In genomic region chr10:110258542-110258941, GRCh38 we compare ENCODE assay signal across 1 cellular context.
TF ChIP-seq lines count a peak whose summit lies in the region.

No MANE protein-coding gene starts in this region.

TF ChIP-seq in K562, 482 proteins besides CTCF, POLR2A, EP300 and RAD21 (continued from another document and continues in another):
- TF ChIP-seq CEBPG (CRISPR knock-in tag; IDR thresholded peaks at IDR 0.05) = no peak
- no peak for TF ChIP-seq CEBPG (tag; conservative IDR thresholded peaks at IDR 0.05 in 1 of 2, IDR thresholded peaks at IDR 0.05 in 1 of 2)
- TF ChIP-seq NFIC (IDR thresholded peaks at IDR 0.05) = peak; percentile 55
- TF ChIP-seq, protein P1, sequence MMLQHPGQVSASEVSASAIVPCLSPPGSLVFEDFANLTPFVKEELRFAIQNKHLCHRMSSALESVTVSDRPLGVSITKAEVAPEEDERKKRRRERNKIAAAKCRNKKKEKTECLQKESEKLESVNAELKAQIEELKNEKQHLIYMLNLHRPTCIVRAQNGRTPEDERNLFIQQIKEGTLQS (IDR thresholded peaks at IDR 0.05) = no peak
- TF ChIP-seq, protein P1 (CRISPR knock-in tag; conservative IDR thresholded peaks at IDR 0.05) = no peak
- no peak for TF ChIP-seq MCM5 (IDR thresholded peaks at IDR 0.05; ENCODE audit: low read depth)
- TF ChIP-seq TSC22D4 (tag; IDR thresholded peaks at IDR 0.05) = no peak
- no peak for TF ChIP-seq ZBTB12 (CRISPR knock-in tag; IDR thresholded peaks at IDR 0.05)
- no peak for TF ChIP-seq COPS2 (conservative IDR thresholded peaks at IDR 0.05)
- no peak for TF ChIP-seq NBN (IDR thresholded peaks at IDR 0.05; ENCODE audit: low read depth)
- peak; percentile 28; the same call in 1 of the 2 replicates for TF ChIP-seq CC2D1A (IDR thresholded peaks at IDR 0.05)
- no peak for TF ChIP-seq PTTG1 (tag; IDR thresholded peaks at IDR 0.05; ENCODE audit: low read depth)
- peak; percentile 65 to 71; a peak in 3 of 4 replicates for TF ChIP-seq TRIM24 (IDR thresholded peaks at IDR 0.05)
- TF ChIP-seq REST (CRISPR knock-in tag; IDR thresholded peaks at IDR 0.05; ENCODE audit: low read depth) = no peak
- TF ChIP-seq ATF7 (IDR thresholded peaks at IDR 0.05) = 0 out of 2 replicates have a peak, but pooled peaks have one; percentile 39
- TF ChIP-seq DACH1 (IDR thresholded peaks at IDR 0.05; ENCODE audit: partially characterized antibody) = no peak
- no peak for TF ChIP-seq ZNF507 (tag; conservative IDR thresholded peaks at IDR 0.05)
- TF ChIP-seq STAT5A (IDR thresholded peaks at IDR 0.05; ENCODE audit: borderline replicate concordance, low read length) = peak; percentile 59; the same call in 1 of the 2 replicates
- TF ChIP-seq FOXA1 (IDR thresholded peaks at IDR 0.05; ENCODE audit: borderline replicate concordance) = no peak
- no peak for TF ChIP-seq CBX3 (IDR thresholded peaks at IDR 0.05; ENCODE audit: borderline replicate concordance in 1 of 2, low read length in 2 of 2)
- no peak for TF ChIP-seq SPI1 (IDR thresholded peaks at IDR 0.05; ENCODE audit: borderline replicate concordance, low read depth, low read length)
- TF ChIP-seq ZNF280B (CRISPR knock-in tag; IDR thresholded peaks at IDR 0.05) = no peak
- TF ChIP-seq ESRRA (IDR thresholded peaks at IDR 0.05; ENCODE audit: borderline replicate concordance, low read depth) = no peak
- no peak for TF ChIP-seq NFIX (CRISPR knock-in tag; IDR thresholded peaks at IDR 0.05; ENCODE audit: low read depth)
- no peak for TF ChIP-seq HDAC2 (IDR thresholded peaks at IDR 0.05)
- no peak for TF ChIP-seq EWSR1 (IDR thresholded peaks at IDR 0.05; ENCODE audit: borderline replicate concordance, low read depth, partially characterized antibody)
- TF ChIP-seq ZNF518B (CRISPR knock-in tag; IDR thresholded peaks at IDR 0.05) = no peak
- TF ChIP-seq CBX2 (IDR thresholded peaks at IDR 0.05; ENCODE audit: insufficient read depth, low read length, poor library complexity, severe bottlenecking) = no peak
- TF ChIP-seq ZNF316 (IDR thresholded peaks at IDR 0.05) = no peak
- TF ChIP-seq, protein P2, sequence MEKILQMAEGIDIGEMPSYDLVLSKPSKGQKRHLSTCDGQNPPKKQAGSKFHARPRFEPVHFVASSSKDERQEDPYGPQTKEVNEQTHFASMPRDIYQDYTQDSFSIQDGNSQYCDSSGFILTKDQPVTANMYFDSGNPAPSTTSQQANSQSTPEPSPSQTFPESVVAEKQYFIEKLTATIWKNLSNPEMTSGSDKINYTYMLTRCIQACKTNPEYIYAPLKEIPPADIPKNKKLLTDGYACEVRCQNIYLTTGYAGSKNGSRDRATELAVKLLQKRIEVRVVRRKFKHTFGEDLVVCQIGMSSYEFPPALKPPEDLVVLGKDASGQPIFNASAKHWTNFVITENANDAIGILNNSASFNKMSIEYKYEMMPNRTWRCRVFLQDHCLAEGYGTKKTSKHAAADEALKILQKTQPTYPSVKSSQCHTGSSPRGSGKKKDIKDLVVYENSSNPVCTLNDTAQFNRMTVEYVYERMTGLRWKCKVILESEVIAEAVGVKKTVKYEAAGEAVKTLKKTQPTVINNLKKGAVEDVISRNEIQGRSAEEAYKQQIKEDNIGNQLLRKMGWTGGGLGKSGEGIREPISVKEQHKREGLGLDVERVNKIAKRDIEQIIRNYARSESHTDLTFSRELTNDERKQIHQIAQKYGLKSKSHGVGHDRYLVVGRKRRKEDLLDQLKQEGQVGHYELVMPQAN (IDR thresholded peaks at IDR 0.05; ENCODE audit: borderline replicate concordance) = no peak
- no peak for TF ChIP-seq PPARD (CRISPR knock-in tag; IDR thresholded peaks at IDR 0.05)
- peak; percentile 74 for TF ChIP-seq NCOR1 (IDR thresholded peaks at IDR 0.05)
- TF ChIP-seq MAX (CRISPR knock-in tag; IDR thresholded peaks at IDR 0.05) = no peak
- TF ChIP-seq CHCHD3 (CRISPR knock-in tag; IDR thresholded peaks at IDR 0.05) = no peak
- TF ChIP-seq SMC3 (conservative IDR thresholded peaks at IDR 0.05; ENCODE audit: insufficient read depth, low read depth, low read length) = no peak
- TF ChIP-seq ZNF76 (CRISPR knock-in tag; IDR thresholded peaks at IDR 0.05; ENCODE audit: borderline replicate concordance) = no peak
- TF ChIP-seq ZBTB11 (CRISPR knock-in tag; IDR thresholded peaks at IDR 0.05) = no peak
- TF ChIP-seq RB1 (IDR thresholded peaks at IDR 0.05; ENCODE audit: low read depth) = no peak
- no peak for TF ChIP-seq ZNF449 (CRISPR knock-in tag; IDR thresholded peaks at IDR 0.05)
- TF ChIP-seq ZNF668 (CRISPR knock-in tag; IDR thresholded peaks at IDR 0.05) = no peak
- peak; percentile 39 for TF ChIP-seq MTA2 (IDR thresholded peaks at IDR 0.05; ENCODE audit: low read depth)
